1 cellular context compared by ENCODE assay signal in the genomic region with DNA sequence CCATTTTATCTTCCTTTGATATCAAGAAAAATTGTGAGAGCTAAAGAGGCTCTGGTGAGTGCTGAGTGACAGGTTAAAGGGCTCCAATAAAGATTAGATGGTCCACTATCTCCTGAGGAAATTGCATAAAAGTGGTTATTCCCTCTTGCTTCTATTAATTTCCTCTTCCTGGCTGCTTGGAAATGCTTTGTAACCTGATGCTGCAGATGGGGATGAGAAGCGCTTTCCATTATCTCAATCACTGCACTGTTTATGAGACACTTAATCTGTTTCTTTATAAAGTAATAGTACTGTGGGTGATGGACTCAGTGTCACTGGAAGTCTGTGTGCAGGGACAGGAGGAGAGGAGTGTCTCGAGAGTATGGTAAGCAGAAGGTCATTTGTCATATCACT.
A peak's percentile ranks its signal among the peaks of the same experiment; 100 is the strongest.
TF ChIP-seq lines count a peak whose summit lies in the region.

No MANE protein-coding gene starts in this region.

TF ChIP-seq in HEK293, 187 proteins besides CTCF, POLR2A, EP300 and RAD21 (continued from another document):
- peak; percentile 41; the same call in 1 of the 2 replicates for TF ChIP-seq PRDM6 (tag by site-specific recombination; IDR thresholded peaks at IDR 0.05)
- no peak for TF ChIP-seq ZNF214 (tag by site-specific recombination; IDR thresholded peaks at IDR 0.05; ENCODE audit: borderline replicate concordance)
